ENCODE assay signal across 17 cellular contexts in the genomic region with DNA sequence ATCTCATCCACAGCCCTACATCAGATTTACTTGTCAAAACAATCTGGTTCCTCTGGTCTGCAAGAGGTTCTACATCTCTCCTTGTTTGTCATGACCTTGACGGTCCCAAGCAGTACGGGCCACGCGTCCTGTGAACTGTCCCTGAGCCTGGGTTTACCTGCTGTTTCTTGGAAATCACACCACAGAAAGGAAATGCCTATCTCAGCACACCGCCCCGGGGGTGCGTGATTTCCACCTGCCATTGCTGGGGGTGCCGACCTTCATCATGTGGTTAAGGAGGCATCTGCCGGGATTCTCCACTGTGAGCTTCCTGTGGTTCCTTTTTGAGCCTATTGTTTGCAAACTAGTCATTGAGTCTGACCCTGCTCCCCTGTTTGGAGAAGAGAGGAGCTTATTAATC.
DNase-seq lines count a peak whose midpoint lies in the region; ATAC-seq and TF ChIP-seq lines count a peak whose summit lies in the region.
"Had no signal": no experiment of that assay in that cellular context is flagged by ENCODE, and none has a peak within 500 bp of the region (broad histone marks: within the 10 kb centered on the region; RNA-seq: fewer than 3 reads in every experiment).

No MANE protein-coding gene starts in this region.

- H3K4me2 ChIP-seq in neural progenitor cell: no peak overlapping the region

- TF ChIP-seq CTCF in neural progenitor cell (IDR thresholded peaks at IDR 0.05) (no peak), mucosa of descending colon (IDR thresholded peaks at IDR 0.05) (no peak)

- no peak overlapping the region for H3K9ac ChIP-seq in neural progenitor cell

- H3K4me1 ChIP-seq in neural progenitor cell (peaks cover 6% of the 10 kb centered on the region), aorta (ENCODE audit: control insufficient read depth in 1 of 2, insufficient read depth in 2 of 2, low read length in 2 of 2) (no peaks in the 10 kb centered on the region), mucosa of descending colon (ENCODE audit: low read depth) (no peaks in the 10 kb centered on the region)
- H3K4me1 ChIP-seq: HAP-1 had no signal

- intact Hi-C loops in aorta (cut with DNase I): no loop called here
- intact Hi-C loops in mucosa of descending colon (cut with DNase I, micrococcal nuclease): no loop called here

- H3K9me3 ChIP-seq in neural progenitor cell (ENCODE audit: low read depth): no peaks in the 10 kb centered on the region
- no peaks in the 10 kb centered on the region for H3K9me3 ChIP-seq in aorta (ENCODE audit: control insufficient read depth, low read length)
- H3K9me3 ChIP-seq in mucosa of descending colon: no peaks in the 10 kb centered on the region
- H3K9me3 ChIP-seq: HAP-1 had no signal

- DNase-seq in activated effector memory CD4-positive, alpha-beta T cell treated with anti-CD3 and anti-CD28 coated beads, Interleukin-2, amount 50 U/mL, for 16 hours: peak; percentile 38
- DNase-seq in activated effector memory CD4-positive, alpha-beta T cell treated with Interleukin-2 at 50 U/mL for 16 hours: no peak
- peak; percentile 40 for DNase-seq in ecto neural progenitor cell (ENCODE audit: low spot score)
- peak; percentile 18 for DNase-seq in neural progenitor cell (ENCODE audit: low spot score)
- DNase-seq in aorta: peak; percentile 15 to 54
- no peak for DNase-seq in mucosa of descending colon
- DNase-seq in stimulated activated CD4-positive, alpha-beta T cell treated with anti-CD3 and anti-CD28 coated beads, Interleukin-4, amount 100 ng/mL, for 4 hours: no peak
- DNase-seq in NCI-H2196 treated with DMSO at 0.1 percent for 48 hours (lab: John Stamatoyannopoulos, UW; ENCODE audit: unreplicated experiment): no peak
- DNase-seq: ACHN; C1 segment of cervical spinal cord; CD4-positive, alpha-beta T cell; DMS153; DMS79 treated with DMSO at 0.1 percent for 48 hours; EL; GOT3 had no signal

- no peak overlapping the region for H3K4me3 Mint-ChIP-seq in neural progenitor cell
- H3K4me3 Mint-ChIP-seq: B cell; CD4-positive, alpha-beta T cell had no signal

- WGBS in aorta, 2 donors: 71% methylated on average over 9 of the region's 9 CpGs

- no peak for ATAC-seq in aorta (ENCODE audit: low FRiP score)
- ATAC-seq in mucosa of descending colon: no peak

- no peaks in the 10 kb centered on the region for H4K20me1 ChIP-seq in neural progenitor cell (ENCODE audit: low read depth)

- no peaks in the 10 kb centered on the region for H3K27me3 ChIP-seq in neural progenitor cell
- H3K27me3 ChIP-seq in aorta (ENCODE audit: control insufficient read depth in 1 of 2, insufficient read depth in 2 of 2, low read length in 1 of 2): peaks cover 0 to 2% of the 10 kb centered on the region in 2 donors

- H3K4me3 ChIP-seq in neural progenitor cell (no peak overlapping the region), aorta (ENCODE audit: low read length in 2 of 2) (no peak overlapping the region), mucosa of descending colon (no peak overlapping the region)
- H3K4me3 ChIP-seq: HAP-1 had no signal

- no peak overlapping the region for H3K27ac ChIP-seq in neural progenitor cell
- no peak overlapping the region for H3K27ac ChIP-seq in aorta (ENCODE audit: low read depth in 1 of 2, low read length in 2 of 2)

- H3K79me2 ChIP-seq in neural progenitor cell (ENCODE audit: low read depth): no peaks in the 10 kb centered on the region

- peaks cover 6% of the 10 kb centered on the region for H3K9me3 Mint-ChIP-seq in neural progenitor cell
- H3K9me3 Mint-ChIP-seq: CD4-positive, alpha-beta T cell had no signal

- H3K36me3 ChIP-seq in neural progenitor cell: no peaks in the 10 kb centered on the region
- H3K36me3 ChIP-seq in aorta (ENCODE audit: control insufficient read depth in 1 of 2, insufficient read depth in 2 of 2, low read length in 1 of 2): no peaks in the 10 kb centered on the region
- H3K36me3 ChIP-seq in mucosa of descending colon (ENCODE audit: low read depth): no peaks in the 10 kb centered on the region
- H3K36me3 ChIP-seq: HAP-1 had no signal

- peaks cover 11% of the 10 kb centered on the region for H3K4me1 Mint-ChIP-seq in neural progenitor cell
- H3K4me1 Mint-ChIP-seq: B cell had no signal

- no peak overlapping the region for H3K27ac Mint-ChIP-seq in neural progenitor cell
- H3K27ac Mint-ChIP-seq: B cell; CD4-positive, alpha-beta T cell had no signal

- no peak overlapping the region for H2AFZ ChIP-seq in neural progenitor cell (replicated peaks)

- H3K27me3 Mint-ChIP-seq in neural progenitor cell (ENCODE audit: insufficient read depth, low read depth): peaks cover 5% of the 10 kb centered on the region
- H3K27me3 Mint-ChIP-seq: CD4-positive, alpha-beta T cell had no signal

- H3K36me3 Mint-ChIP-seq in neural progenitor cell: no peaks in the 10 kb centered on the region

- no peaks in the 10 kb centered on the region for H3F3A ChIP-seq in neural progenitor cell (ENCODE audit: low read depth)

Comparison
In these comparisons a context has a peak if more than half of its experiments do, and no peak if none do; other contexts are left out.
1. DNase-seq: peak in activated effector memory CD4-positive, alpha-beta T cell treated with anti-CD3 and anti-CD28 coated beads, Interleukin-2, amount 50 U/mL, for 16 hours (single experiment), ecto neural progenitor cell (single experiment), neural progenitor cell (single experiment) and aorta (2 of 2); none in activated effector memory CD4-positive, alpha-beta T cell treated with Interleukin-2 at 50 U/mL for 16 hours (single experiment), mucosa of descending colon (0 of 3), stimulated activated CD4-positive, alpha-beta T cell treated with anti-CD3 and anti-CD28 coated beads, Interleukin-4, amount 100 ng/mL, for 4 hours (0 of 2) and NCI-H2196 treated with DMSO at 0.1 percent for 48 hours (single experiment).